ENCODE assay signal across 1 cellular context in the genomic region with DNA sequence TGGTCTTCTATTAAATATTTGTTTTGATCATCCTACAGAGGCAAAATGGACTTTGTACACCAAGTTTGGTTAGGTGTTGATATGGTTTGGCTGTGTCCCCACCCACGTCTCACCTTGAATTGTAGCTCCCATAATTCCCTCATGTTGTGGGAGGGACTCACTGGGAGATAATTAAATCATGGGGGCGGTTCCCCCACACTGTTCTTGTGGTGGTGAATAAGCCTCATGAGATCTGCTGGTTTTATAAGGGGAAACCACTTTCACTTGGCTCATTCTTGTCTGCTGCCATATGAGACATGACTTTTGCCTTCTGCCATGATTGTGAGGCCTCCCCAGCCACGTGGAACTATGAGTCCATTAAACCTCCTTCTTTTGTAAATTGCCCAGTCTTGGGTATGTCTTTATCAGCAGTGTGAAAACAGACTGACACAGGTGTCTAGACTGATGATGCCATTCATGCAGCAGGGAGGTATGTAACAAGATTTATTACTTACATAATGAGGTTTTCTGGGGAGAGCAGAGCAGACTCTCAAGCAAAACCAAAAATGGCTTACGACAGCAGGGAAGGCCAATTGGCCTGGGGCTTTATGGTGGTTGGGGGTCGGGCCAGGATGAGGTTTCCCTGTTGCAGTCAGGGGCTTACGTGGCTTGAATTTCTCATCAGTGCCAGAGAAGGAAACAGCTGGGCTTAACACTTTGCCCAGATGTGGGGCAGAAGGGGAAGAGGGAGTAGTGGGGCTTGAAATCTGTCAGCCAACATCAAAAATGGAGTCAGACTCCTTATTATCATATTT.
TF ChIP-seq lines count a peak whose summit lies in the region.

No MANE protein-coding gene starts in this region.

TF ChIP-seq in GM23338, 12 proteins besides CTCF, POLR2A, EP300 and RAD21 (continued from another document):
- TF ChIP-seq, protein P1, sequence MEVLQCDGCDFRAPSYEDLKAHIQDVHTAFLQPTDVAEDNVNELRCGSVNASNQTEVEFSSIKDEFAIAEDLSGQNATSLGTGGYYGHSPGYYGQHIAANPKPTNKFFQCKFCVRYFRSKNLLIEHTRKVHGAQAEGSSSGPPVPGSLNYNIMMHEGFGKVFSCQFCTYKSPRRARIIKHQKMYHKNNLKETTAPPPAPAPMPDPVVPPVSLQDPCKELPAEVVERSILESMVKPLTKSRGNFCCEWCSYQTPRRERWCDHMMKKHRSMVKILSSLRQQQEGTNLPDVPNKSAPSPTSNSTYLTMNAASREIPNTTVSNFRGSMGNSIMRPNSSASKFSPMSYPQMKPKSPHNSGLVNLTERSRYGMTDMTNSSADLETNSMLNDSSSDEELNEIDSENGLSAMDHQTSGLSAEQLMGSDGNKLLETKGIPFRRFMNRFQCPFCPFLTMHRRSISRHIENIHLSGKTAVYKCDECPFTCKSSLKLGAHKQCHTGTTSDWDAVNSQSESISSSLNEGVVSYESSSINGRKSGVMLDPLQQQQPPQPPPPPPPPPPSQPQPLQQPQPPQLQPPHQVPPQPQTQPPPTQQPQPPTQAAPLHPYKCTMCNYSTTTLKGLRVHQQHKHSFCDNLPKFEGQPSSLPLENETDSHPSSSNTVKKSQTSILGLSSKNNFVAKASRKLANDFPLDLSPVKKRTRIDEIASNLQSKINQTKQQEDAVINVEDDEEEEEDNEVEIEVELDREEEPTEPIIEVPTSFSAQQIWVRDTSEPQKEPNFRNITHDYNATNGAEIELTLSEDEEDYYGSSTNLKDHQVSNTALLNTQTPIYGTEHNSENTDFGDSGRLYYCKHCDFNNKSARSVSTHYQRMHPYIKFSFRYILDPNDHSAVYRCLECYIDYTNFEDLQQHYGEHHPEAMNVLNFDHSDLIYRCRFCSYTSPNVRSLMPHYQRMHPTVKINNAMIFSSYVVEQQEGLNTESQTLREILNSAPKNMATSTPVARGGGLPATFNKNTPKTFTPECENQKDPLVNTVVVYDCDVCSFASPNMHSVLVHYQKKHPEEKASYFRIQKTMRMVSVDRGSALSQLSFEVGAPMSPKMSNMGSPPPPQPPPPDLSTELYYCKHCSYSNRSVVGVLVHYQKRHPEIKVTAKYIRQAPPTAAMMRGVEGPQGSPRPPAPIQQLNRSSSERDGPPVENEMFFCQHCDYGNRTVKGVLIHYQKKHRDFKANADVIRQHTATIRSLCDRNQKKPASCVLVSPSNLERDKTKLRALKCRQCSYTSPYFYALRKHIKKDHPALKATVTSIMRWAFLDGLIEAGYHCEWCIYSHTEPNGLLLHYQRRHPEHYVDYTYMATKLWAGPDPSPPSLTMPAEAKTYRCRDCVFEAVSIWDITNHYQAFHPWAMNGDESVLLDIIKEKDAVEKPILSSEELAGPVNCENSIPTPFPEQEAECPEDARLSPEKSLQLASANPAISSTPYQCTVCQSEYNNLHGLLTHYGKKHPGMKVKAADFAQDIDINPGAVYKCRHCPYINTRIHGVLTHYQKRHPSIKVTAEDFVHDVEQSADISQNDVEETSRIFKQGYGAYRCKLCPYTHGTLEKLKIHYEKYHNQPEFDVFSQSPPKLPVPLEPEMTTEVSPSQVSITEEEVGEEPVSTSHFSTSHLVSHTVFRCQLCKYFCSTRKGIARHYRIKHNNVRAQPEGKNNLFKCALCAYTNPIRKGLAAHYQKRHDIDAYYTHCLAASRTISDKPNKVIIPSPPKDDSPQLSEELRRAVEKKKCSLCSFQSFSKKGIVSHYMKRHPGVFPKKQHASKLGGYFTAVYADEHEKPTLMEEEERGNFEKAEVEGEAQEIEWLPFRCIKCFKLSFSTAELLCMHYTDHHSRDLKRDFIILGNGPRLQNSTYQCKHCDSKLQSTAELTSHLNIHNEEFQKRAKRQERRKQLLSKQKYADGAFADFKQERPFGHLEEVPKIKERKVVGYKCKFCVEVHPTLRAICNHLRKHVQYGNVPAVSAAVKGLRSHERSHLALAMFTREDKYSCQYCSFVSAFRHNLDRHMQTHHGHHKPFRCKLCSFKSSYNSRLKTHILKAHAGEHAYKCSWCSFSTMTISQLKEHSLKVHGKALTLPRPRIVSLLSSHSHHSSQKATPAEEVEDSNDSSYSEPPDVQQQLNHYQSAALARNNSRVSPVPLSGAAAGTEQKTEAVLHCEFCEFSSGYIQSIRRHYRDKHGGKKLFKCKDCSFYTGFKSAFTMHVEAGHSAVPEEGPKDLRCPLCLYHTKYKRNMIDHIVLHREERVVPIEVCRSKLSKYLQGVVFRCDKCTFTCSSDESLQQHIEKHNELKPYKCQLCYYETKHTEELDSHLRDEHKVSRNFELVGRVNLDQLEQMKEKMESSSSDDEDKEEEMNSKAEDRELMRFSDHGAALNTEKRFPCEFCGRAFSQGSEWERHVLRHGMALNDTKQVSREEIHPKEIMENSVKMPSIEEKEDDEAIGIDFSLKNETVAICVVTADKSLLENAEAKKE (CRISPR knock-in tag; IDR thresholded peaks at IDR 0.05): no peak
- no peak for TF ChIP-seq POLR2AphosphoS5 (IDR thresholded peaks at IDR 0.05; ENCODE audit: low read depth)
- no peak for TF ChIP-seq ZNF331 (CRISPR knock-in tag; IDR thresholded peaks at IDR 0.05; ENCODE audit: low read depth)
- no peak for TF ChIP-seq EZH2phosphoT487 (IDR thresholded peaks at IDR 0.05; ENCODE audit: unreplicated experiment)
- TF ChIP-seq, protein P2, sequence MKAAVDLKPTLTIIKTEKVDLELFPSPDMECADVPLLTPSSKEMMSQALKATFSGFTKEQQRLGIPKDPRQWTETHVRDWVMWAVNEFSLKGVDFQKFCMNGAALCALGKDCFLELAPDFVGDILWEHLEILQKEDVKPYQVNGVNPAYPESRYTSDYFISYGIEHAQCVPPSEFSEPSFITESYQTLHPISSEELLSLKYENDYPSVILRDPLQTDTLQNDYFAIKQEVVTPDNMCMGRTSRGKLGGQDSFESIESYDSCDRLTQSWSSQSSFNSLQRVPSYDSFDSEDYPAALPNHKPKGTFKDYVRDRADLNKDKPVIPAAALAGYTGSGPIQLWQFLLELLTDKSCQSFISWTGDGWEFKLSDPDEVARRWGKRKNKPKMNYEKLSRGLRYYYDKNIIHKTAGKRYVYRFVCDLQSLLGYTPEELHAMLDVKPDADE (IDR thresholded peaks at IDR 0.05): no peak
